Comparison of ENCODE assay signal across 39 cellular contexts in the genomic region with DNA sequence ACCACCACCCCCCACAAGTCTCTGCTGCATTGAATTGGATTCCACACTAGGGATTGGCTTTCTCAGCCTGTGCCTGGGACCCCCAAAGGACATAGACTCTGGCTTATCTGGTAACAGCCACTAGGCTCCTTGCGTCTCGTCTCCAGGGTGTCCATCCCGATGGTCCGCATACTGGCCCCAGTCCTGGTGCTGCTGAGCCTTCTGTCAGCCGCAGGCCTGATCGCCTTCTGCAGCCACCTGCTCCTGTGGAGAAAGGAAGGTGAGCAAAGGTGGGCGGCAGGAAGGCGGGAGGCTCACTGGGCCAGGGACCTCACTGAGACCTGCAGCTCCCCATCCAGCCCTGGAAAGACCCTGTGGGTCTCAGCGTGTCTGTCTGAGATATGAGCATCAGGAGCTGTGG. TPM values are rescaled to one million over a fixed set of nuclear protein-coding genes. Genes with fewer than 3 reads are reported as not detected.
"Had no signal": no experiment of that assay in that cellular context is flagged by ENCODE, and none has a peak within 500 bp of the region (broad histone marks: within the 10 kb centered on the region; RNA-seq: fewer than 3 reads in every experiment).

No MANE protein-coding gene starts in this region.

- FAIRE-seq: astrocyte had no signal

- H3K27ac ChIP-seq: body of pancreas, KMS-11, Peyer's patch, VCaP had no signal

- H3K9ac ChIP-seq: KMS-11 had no signal

- DNase-seq: activated B cell treated with CpG ODN at 0.5 μM for 24 hours; activated CD4-positive, alpha-beta memory T cell treated with anti-CD3 and anti-CD28 coated beads, Interleukin-2, amount 10 ng/mL, durations not matched to agents 7 days and 5 days; activated CD4-positive, alpha-beta T cell treated with anti-CD3 and anti-CD28 coated beads for 4 hours; activated CD4-positive, alpha-beta T cell treated with anti-CD3 and anti-CD28 coated beads, Interleukin-2, amount 50 U/mL, for 1 hour; activated CD4-positive, CD25-positive, alpha-beta regulatory T cell treated with anti-CD3 and anti-CD28 coated beads, Interleukin-2, amount 50 U/mL, for 72 hours; activated CD8-positive, alpha-beta memory T cell treated with anti-CD3 and anti-CD28 coated beads for 24 hours; activated CD8-positive, alpha-beta memory T cell treated with anti-CD3 and anti-CD28 coated beads, Interleukin-2, amount 10 ng/mL, durations not matched to agents 7 days and 5 days; activated CD8-positive, alpha-beta memory T cell treated with anti-CD3 and anti-CD28 coated beads, Interleukin-2, amount 50 U/mL, for 48 hours; activated effector memory CD4-positive, alpha-beta T cell treated with Interleukin-2 at 50 U/mL for 16 hours; activated naive CD8-positive, alpha-beta T cell treated with anti-CD3 and anti-CD28 coated beads, Interleukin-2, amount 10 ng/mL, durations not matched to agents 7 days and 5 days; activated T-cell treated with anti-CD3 and anti-CD28 coated beads, Interleukin-2, amount 50 U/mL, for 48 hours; amygdala; body of pancreas; caudate nucleus; cerebellar nuclear complex; NCI-H1092 treated with DMSO at 0.1 percent for 48 hours; NCI-H1417; NCI-H146; NCI-H187; NCI-H2081; NCI-H2171 treated with DMSO at 0.1 percent for 48 hours; NCI-H2227 treated with DMSO at 0.1 percent for 48 hours; NCI-H446; NCI-H510A treated with DMSO at 0.1 percent for 48 hours; NCI-H526 treated with DMSO at 0.1 percent for 48 hours; NCI-H774; PC-3; RPMI8226; SW 1271; T-helper 1 cell; T-helper 2 cell; T-helper 9 cell had no signal

- H3K9me3 ChIP-seq: body of pancreas, Peyer's patch had no signal

- H3K4me1 ChIP-seq: body of pancreas, Peyer's patch had no signal

- H3K4me2 ChIP-seq: KMS-11 had no signal

- H3K27me3 ChIP-seq: body of pancreas, Peyer's patch had no signal

- H3K36me3 ChIP-seq: Peyer's patch had no signal

- ATAC-seq: activated CD8-positive, alpha-beta memory T cell treated with anti-CD3 and anti-CD28 coated beads, Interleukin-2, amount 10 ng/mL, durations not matched to agents 7 days and 5 days; body of pancreas; PC-3 had no signal

- H3K4me3 ChIP-seq: body of pancreas, Peyer's patch had no signal

RNA-seq across cellular contexts. Expression of gene CD300LG, which starts 8.1 kb away (rescaled TPM):
- total RNA-seq: activated B cell treated with CpG ODN at 0.5 μM for 24 hours; activated CD4-positive, alpha-beta memory T cell treated with anti-CD3 and anti-CD28 coated beads, Interleukin-2, amount 10 ng/mL, durations not matched to agents 7 days and 5 days; activated CD8-positive, alpha-beta memory T cell treated with anti-CD3 and anti-CD28 coated beads, Interleukin-2, amount 10 ng/mL, durations not matched to agents 7 days and 5 days; activated naive CD8-positive, alpha-beta T cell treated with anti-CD3 and anti-CD28 coated beads, Interleukin-2, amount 10 ng/mL, durations not matched to agents 7 days and 5 days; astrocyte; bronchial epithelial cell; LHCN-M2; M059J; PC-3 had no signal

RNA-seq across cellular contexts. Expression of gene MPP3, which starts 22.1 kb away (rescaled TPM):
- total RNA-seq: activated B cell treated with CpG ODN at 0.5 μM for 24 hours; activated CD4-positive, alpha-beta memory T cell treated with anti-CD3 and anti-CD28 coated beads, Interleukin-2, amount 10 ng/mL, durations not matched to agents 7 days and 5 days; activated CD8-positive, alpha-beta memory T cell treated with anti-CD3 and anti-CD28 coated beads, Interleukin-2, amount 10 ng/mL, durations not matched to agents 7 days and 5 days had no signal

RNA-seq across cellular contexts. Expression of gene MPP2, which starts 52.3 kb away (rescaled TPM):
- total RNA-seq: activated B cell treated with CpG ODN at 0.5 μM for 24 hours had no signal
